Comparison of ENCODE assay signal across 1 cellular context in the genomic region with DNA sequence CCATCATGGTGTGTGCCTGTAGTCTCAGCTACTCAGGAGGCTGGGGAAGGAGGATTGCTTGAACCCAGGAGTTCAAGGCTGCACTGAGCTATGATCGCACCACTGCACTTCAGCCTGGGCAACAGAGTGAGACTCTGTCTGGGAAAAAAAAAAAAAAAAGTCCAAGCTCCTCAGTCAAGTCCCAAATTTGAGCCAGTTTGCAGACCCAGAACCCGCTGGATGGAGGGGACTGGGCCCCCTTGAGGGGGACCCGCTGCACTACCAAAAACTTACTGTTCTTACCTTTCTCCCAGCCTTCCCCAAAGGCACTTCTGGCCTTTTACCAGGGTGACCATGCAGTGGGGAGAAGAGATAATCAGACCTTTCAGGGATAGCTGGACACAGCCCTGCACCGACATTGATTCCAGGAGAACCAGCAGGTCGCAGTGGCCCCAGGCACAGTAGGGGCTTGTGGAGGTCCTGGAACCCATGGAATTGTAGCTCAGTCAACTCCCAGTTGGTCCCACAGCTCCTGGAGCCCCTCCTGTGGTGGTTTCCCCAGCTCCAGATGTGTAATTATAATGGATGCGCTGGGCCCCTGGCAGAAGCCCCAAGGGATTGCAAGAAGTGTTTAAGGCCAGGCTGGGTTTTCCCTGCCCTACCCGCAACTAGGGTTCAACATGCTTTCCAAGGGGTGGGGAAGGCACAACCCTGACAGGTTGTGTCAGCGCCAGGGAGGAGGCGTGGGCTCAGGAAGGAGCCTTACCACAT.
TF ChIP-seq lines count a peak whose summit lies in the region.

No MANE protein-coding gene starts in this region.

TF ChIP-seq in HEK293, 187 proteins besides CTCF, POLR2A, EP300 and RAD21 (continued from another document):
- TF ChIP-seq, protein P1, sequence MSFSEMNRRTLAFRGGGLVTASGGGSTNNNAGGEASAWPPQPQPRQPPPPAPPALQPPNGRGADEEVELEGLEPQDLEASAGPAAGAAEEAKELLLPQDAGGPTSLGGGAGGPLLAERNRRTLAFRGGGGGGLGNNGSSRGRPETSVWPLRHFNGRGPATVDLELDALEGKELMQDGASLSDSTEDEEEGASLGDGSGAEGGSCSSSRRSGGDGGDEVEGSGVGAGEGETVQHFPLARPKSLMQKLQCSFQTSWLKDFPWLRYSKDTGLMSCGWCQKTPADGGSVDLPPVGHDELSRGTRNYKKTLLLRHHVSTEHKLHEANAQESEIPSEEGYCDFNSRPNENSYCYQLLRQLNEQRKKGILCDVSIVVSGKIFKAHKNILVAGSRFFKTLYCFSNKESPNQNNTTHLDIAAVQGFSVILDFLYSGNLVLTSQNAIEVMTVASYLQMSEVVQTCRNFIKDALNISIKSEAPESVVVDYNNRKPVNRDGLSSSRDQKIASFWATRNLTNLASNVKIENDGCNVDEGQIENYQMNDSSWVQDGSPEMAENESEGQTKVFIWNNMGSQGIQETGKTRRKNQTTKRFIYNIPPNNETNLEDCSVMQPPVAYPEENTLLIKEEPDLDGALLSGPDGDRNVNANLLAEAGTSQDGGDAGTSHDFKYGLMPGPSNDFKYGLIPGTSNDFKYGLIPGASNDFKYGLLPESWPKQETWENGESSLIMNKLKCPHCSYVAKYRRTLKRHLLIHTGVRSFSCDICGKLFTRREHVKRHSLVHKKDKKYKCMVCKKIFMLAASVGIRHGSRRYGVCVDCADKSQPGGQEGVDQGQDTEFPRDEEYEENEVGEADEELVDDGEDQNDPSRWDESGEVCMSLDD (tag by site-specific recombination; IDR thresholded peaks at IDR 0.05) = no peak
- TF ChIP-seq, protein P2, sequence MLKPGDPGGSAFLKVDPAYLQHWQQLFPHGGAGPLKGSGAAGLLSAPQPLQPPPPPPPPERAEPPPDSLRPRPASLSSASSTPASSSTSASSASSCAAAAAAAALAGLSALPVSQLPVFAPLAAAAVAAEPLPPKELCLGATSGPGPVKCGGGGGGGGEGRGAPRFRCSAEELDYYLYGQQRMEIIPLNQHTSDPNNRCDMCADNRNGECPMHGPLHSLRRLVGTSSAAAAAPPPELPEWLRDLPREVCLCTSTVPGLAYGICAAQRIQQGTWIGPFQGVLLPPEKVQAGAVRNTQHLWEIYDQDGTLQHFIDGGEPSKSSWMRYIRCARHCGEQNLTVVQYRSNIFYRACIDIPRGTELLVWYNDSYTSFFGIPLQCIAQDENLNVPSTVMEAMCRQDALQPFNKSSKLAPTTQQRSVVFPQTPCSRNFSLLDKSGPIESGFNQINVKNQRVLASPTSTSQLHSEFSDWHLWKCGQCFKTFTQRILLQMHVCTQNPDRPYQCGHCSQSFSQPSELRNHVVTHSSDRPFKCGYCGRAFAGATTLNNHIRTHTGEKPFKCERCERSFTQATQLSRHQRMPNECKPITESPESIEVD (tag by site-specific recombination; IDR thresholded peaks at IDR 0.05) = no peak
- TF ChIP-seq ZNF558 (tag by site-specific recombination; IDR thresholded peaks at IDR 0.05) (no peak), PRDM1 (tag by site-specific recombination; IDR thresholded peaks at IDR 0.05) (no peak), ZNF561 (tag by site-specific recombination; IDR thresholded peaks at IDR 0.05; ENCODE audit: borderline replicate concordance) (no peak), ZNF335 (tag by site-specific recombination; conservative IDR thresholded peaks at IDR 0.05) (no peak), ZNF248 (tag by site-specific recombination; IDR thresholded peaks at IDR 0.05) (no peak)
